In the genomic region with DNA sequence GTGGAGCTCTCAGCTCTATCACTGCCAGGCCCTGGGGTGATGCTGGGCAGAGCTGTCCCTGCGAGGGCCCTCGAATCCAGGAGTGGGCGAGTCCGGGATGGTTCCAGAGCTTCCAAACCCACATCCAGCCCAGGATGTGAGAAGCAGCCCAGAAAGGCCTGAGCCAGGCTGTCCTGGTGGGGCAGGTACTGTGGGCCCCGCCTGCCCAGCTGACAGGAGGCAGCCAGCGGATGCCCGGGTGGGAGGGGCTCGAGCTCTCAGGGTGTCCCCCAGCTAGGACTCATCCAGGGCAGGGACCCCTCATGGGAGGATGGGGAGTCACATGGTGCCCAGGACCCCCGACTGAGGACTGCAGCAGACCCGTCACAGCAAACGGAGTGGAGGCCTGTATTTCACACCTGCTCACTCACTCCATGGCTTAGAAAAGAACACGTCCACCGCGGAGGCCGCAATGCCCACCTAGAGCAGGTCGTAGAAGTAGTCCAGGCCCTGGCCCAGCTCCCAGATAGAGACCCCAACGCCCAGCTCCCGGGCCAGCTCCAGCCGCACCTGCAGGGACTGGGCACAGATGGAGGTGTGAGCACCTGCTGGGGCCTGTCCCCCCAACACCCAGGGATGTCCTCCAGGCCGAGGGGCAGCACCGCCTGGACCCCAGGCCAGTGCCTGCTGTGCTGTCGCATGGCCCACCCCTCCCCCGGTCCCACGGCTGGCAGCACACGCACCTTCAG, we compare ENCODE assay signal across 23 cellular contexts. TPM values are rescaled to one million over a fixed set of nuclear protein-coding genes. Genes with fewer than 3 reads are reported as not detected.
A peak's percentile ranks its signal among the peaks of the same experiment; 100 is the strongest.
DNase-seq lines count a peak whose midpoint lies in the region; ATAC-seq, FAIRE-seq and TF ChIP-seq lines count a peak whose summit lies in the region.
"Had no signal": no experiment of that assay in that cellular context is flagged by ENCODE, and none has a peak within 500 bp of the region (broad histone marks: within the 10 kb centered on the region; RNA-seq: fewer than 3 reads in every experiment).

No MANE protein-coding gene starts in this region.

- H3K9ac ChIP-seq in K562 (ENCODE audit: insufficient read depth in 1 of 2, low read depth in 2 of 2, low read length in 2 of 2) (no peak overlapping the region; a peak in 1 of 4 replicates), neuronal stem cell (ENCODE audit: low read depth, low read length, poor library complexity) (peak overlapping the region; percentile 77)

- CTCF ChIA-PET in HEK293 (lab: Yijun Ruan, JAX) (no interaction called here), K562 (lab: Yijun Ruan, JAX; ENCODE audit: low intra/inter-chr PET ratio) (no interaction called here)

- FAIRE-seq in K562 (lab: Jason Lieb, UNC): no peak
- FAIRE-seq: A204.1, GM19239, H54 had no signal

- no peak overlapping the region for H4K8ac ChIP-seq in neuronal stem cell (ENCODE audit: low read depth, low read length)

- H3K4ac ChIP-seq in neuronal stem cell (ENCODE audit: low read length): no peak overlapping the region

- ATAC-seq in K562: no peak
- ATAC-seq: Right ventricle myocardium inferior had no signal

- H3K36me3 ChIP-seq in HEK293 (ENCODE audit: control insufficient read depth in 2 of 2, insufficient read depth in 1 of 2, low read length in 2 of 2): peaks cover 0 to 40% of the 10 kb centered on the region in 2 experiments; a peak in 1 of 3 replicates
- H3K36me3 ChIP-seq in K562 (ENCODE audit: control insufficient read depth, insufficient read depth, low read length): peaks cover 47% of the 10 kb centered on the region
- H3K36me3 ChIP-seq in neuronal stem cell (replicated peaks in 1 of 2; ENCODE audit: control insufficient read depth in 2 of 2, insufficient read depth in 2 of 2, low read length in 2 of 2): peaks cover 6 to 31% of the 10 kb centered on the region in 2 donors
- H3K36me3 ChIP-seq in testis (ENCODE audit: low read depth, missing control alignments): no peaks in the 10 kb centered on the region
- H3K36me3 ChIP-seq: Peyer's patch had no signal

- no peaks in the 10 kb centered on the region for H3K4me1 ChIP-seq in HEK293 (ENCODE audit: control insufficient read depth, insufficient read depth, low read length)
- peaks cover 0 to 79% of the 10 kb centered on the region in 2 experiments; a peak in 2 of 5 replicates for H3K4me1 ChIP-seq in K562 (replicated peaks in 1 of 2; ENCODE audit: control insufficient read depth in 2 of 2, insufficient read depth in 2 of 2, low read length in 2 of 2)
- peaks cover 0 to 4% of the 10 kb centered on the region in 2 donors for H3K4me1 ChIP-seq in neuronal stem cell (ENCODE audit: control insufficient read depth in 2 of 2, insufficient read depth in 1 of 2, low read depth in 1 of 2, low read length in 2 of 2)
- no peaks in the 10 kb centered on the region for H3K4me1 ChIP-seq in testis
- H3K4me1 ChIP-seq: Peyer's patch had no signal

- H4K20me1 ChIP-seq in K562 (replicated peaks; ENCODE audit: control insufficient read depth, insufficient read depth, low read length): 0 out of 2 replicates have a peak, but pooled peaks cover 9% of the 10 kb centered on the region

- peak overlapping the region; percentile 61 for H2AK5ac ChIP-seq in neuronal stem cell (ENCODE audit: low read depth, low read length)

- H2BK15ac ChIP-seq in neuronal stem cell (ENCODE audit: low read length): no peak overlapping the region

- POLR2A ChIA-PET in HEK293 (lab: Yijun Ruan, JAX): interaction anchor here (0.6 kb wide), 1 partner anchor 531 kb away, joined by 3 read pairs; no protein-coding TSS in a partner anchor
- POLR2A ChIA-PET in K562 (lab: Yijun Ruan, JAX): interaction anchor here (0.6 kb wide), 2 partner anchors 23 to 119 kb away, joined by 3 read pairs; no protein-coding TSS in a partner anchor

- no peaks in the 10 kb centered on the region for H3K27me3 ChIP-seq in K562 (ENCODE audit: control insufficient read depth in 2 of 2, insufficient read depth in 2 of 2, low read length in 2 of 2)
- no peaks in the 10 kb centered on the region for H3K27me3 ChIP-seq in neuronal stem cell (ENCODE audit: control insufficient read depth in 3 of 3, insufficient read depth in 3 of 3, low read depth in 1 of 3, low read length in 3 of 3)
- no peaks in the 10 kb centered on the region for H3K27me3 ChIP-seq in testis
- H3K27me3 ChIP-seq: Peyer's patch had no signal

- H3K14ac ChIP-seq in neuronal stem cell (ENCODE audit: low read length): no peak overlapping the region

- H3K4me3 ChIP-seq in HEK293 (ENCODE audit: low read depth, low read length) (no peak overlapping the region), K562 (no peak overlapping the region), neuronal stem cell (ENCODE audit: low read length in 2 of 2) (no peak overlapping the region), testis (no peak overlapping the region)
- H3K4me3 ChIP-seq: Peyer's patch had no signal

- no peak overlapping the region for H3K4me2 ChIP-seq in K562 (ENCODE audit: insufficient read depth, low read length)
- H3K4me2 ChIP-seq in neuronal stem cell (ENCODE audit: insufficient read depth, low read length, poor library complexity, severe bottlenecking): no peak overlapping the region

- no peak for TF ChIP-seq EP300 in K562 (IDR thresholded peaks at IDR 0.05; ENCODE audit: low read length)

- no peak for TF ChIP-seq RAD21 in K562 (CRISPR knock-in tag; conservative IDR thresholded peaks at IDR 0.05 in 1 of 2, IDR thresholded peaks at IDR 0.05 in 1 of 2)

- no peak overlapping the region for H4K91ac ChIP-seq in neuronal stem cell (ENCODE audit: low read depth, low read length, poor library complexity)

- BruUV-seq in K562 (replicated peaks; lab: Mats Ljungman, UMichigan): no TSS peak

- H2AFZ ChIP-seq in K562 (ENCODE audit: low read depth, low read length) (no peak overlapping the region), neuronal stem cell (ENCODE audit: low read length) (no peak overlapping the region)

- intact Hi-C loops in K562 (cut with micrococcal nuclease) (no loop called here), testis (cut with DNase I; ENCODE audit: low total_unique reads) (no loop called here)

- H3K9me3 ChIP-seq in HEK293 (ENCODE audit: control insufficient read depth, insufficient read depth, low read depth, low read length): no peaks in the 10 kb centered on the region
- no peaks in the 10 kb centered on the region for H3K9me3 ChIP-seq in K562 (replicated peaks; ENCODE audit: control insufficient read depth, insufficient read depth, low read depth, low read length)
- no peaks in the 10 kb centered on the region for H3K9me3 ChIP-seq in neuronal stem cell (replicated peaks in 1 of 2; ENCODE audit: control insufficient read depth in 2 of 2, insufficient read depth in 1 of 2, low read depth in 1 of 2, low read length in 2 of 2)
- H3K9me3 ChIP-seq in testis: no peaks in the 10 kb centered on the region
- H3K9me3 ChIP-seq: Peyer's patch had no signal

- peak overlapping the region; percentile 90 for H2BK5ac ChIP-seq in neuronal stem cell (ENCODE audit: low read length)

- H2BK120ac ChIP-seq in neuronal stem cell (ENCODE audit: low read depth, low read length): no peak overlapping the region

- H3K9me1 ChIP-seq in K562 (ENCODE audit: control insufficient read depth, insufficient read depth, low read length): no peaks in the 10 kb centered on the region

- peaks cover 5% of the 10 kb centered on the region for H3K79me1 ChIP-seq in neuronal stem cell (ENCODE audit: low read depth, low read length)

- no peak overlapping the region for H2BK12ac ChIP-seq in neuronal stem cell (ENCODE audit: low read length)

- in situ Hi-C loops in K562 (cut with MboI): no loop called here

- no peaks in the 10 kb centered on the region for H3K79me2 ChIP-seq in K562 (ENCODE audit: control insufficient read depth, insufficient read depth, low read length)

- H3K27ac ChIP-seq in HEK293 (ENCODE audit: extremely low read depth, low read depth, low read length) (no peak overlapping the region), K562 (ENCODE audit: extremely low read depth, low read depth, low read length) (no peak overlapping the region), neuronal stem cell (replicated peaks; ENCODE audit: low read length) (no peak overlapping the region), testis (no peak overlapping the region)
- H3K27ac ChIP-seq: C4-2B, Peyer's patch had no signal

- TF ChIP-seq POLR2A in K562 (conservative IDR thresholded peaks at IDR 0.05): no peak
- TF ChIP-seq POLR2A in testis (IDR thresholded peaks at IDR 0.05): no peak

- WGBS in K562 (ENCODE audit: insufficient coverage, low coverage, missing lambda C conversion rate): 95% methylated on average over 18 of the region's 25 CpGs
- no CpG with 5 or more reads among the region's 25 CpGs for WGBS in neuronal stem cell (ENCODE audit: extremely low coverage in 2 of 2, insufficient read length in 2 of 2, insufficient replicate concordance in 1 of 2), 2 donors
- 85% methylated on average over 24 of the region's 25 CpGs; no CpG with 5 or more reads in 1 of the 2 donors for WGBS in testis, 2 donors

- peak overlapping the region; percentile 98 for H3K23ac ChIP-seq in neuronal stem cell (ENCODE audit: low read depth, low read length, poor library complexity)

- H3K18ac ChIP-seq in neuronal stem cell (ENCODE audit: low read length): no peak overlapping the region

- DNase-seq in K562 (ENCODE audit: extremely low read depth in 1 of 4, low spot score in 3 of 4): no peak
- DNase-seq in neuronal stem cell (ENCODE audit: low spot score): no peak
- DNase-seq in testis: no peak
- DNase-seq in NCI-H1417 (lab: John Stamatoyannopoulos, UW): no peak
- DNase-seq in iPS-NIHi11 (ENCODE audit: low spot score): no peak
- DNase-seq: CD8-positive, alpha-beta memory T cell; EL; GF-D8; HFFc6; KG1; NCI-H1105; NCI-H2029 treated with DMSO at 0.1 percent for 48 hours; NCI-H345; NCI-H524; NCI-H774; NK-92 treated with Interleukin-12 subunit alpha and Interleukin-12 subunit beta, amount 100 ng/mL, for 24 hours; Peyer's patch had no signal

- TF ChIP-seq CTCF in HEK293 (tag by site-specific recombination; IDR thresholded peaks at IDR 0.05) (no peak), K562 (IDR thresholded peaks at IDR 0.05 in 2 of 3, conservative IDR thresholded peaks at IDR 0.05 in 1 of 3; ENCODE audit: insufficient read depth in 2 of 3, low read depth in 1 of 3, low read length in 3 of 3) (no peak), testis (IDR thresholded peaks at IDR 0.05) (no peak)

RNA-seq across cellular contexts. Expression of gene TSPAN4, which starts 26.9 kb away (rescaled TPM):
- total RNA-seq in K562 (2011; cell fraction: chromatin; rRNA removed; ENCODE audit: low replicate concordance): 19.4 and 74.3 TPM in 2 replicates
- total RNA-seq in K562 (2011; cell fraction: nucleolus; rRNA removed): 78.6 and 92.9 TPM in 2 replicates
- 32.7 and 41.1 TPM in 2 replicates for total RNA-seq in K562 (2011; cell fraction: nucleoplasm; rRNA removed)
- total RNA-seq in K562 (2014; rRNA removed): 23.1 and 40.5 TPM in 2 replicates
- total RNA-seq in K562 (2014; rRNA removed; fragmentation: Illumina TruSeq; extraction: Trizol): 2.3 and 3.8 TPM in 2 replicates
- total RNA-seq in K562 (2015; rRNA removed; fragmentation: Illumina TruSeq; extraction: Trizol): 15.7 and 16.7 TPM in 2 replicates
- total RNA-seq in K562 (2021): 27.6 and 28.3 TPM in 2 replicates
- polyA plus RNA-seq in K562 (2011; rRNA removed): 21.5 and 42.1 TPM in 2 replicates
- polyA plus RNA-seq in K562 (2011; cell fraction: cytosol; rRNA removed): 46.2 and 103 TPM in 2 replicates
- polyA plus RNA-seq in K562 (2011; cell fraction: nucleus; rRNA removed): 108 and 187 TPM in 2 replicates
- polyA plus RNA-seq in K562 (2012): 26.1 and 35.7 TPM in 2 replicates
- 5.6 and 19.8 TPM in 2 replicates for polyA plus RNA-seq in K562 (2014; fragmentation: Illumina TruSeq; extraction: Trizol)
- 1 to 10 TPM in 1 of 2 experiments, under 1 TPM in 1; 0.07 to 2.4 TPM for polyA plus RNA-seq in K562 (2014; fragmentation: Nextera tagmentation; extraction: Ambion mirVana)
- polyA plus RNA-seq in K562 (2014; rRNA removed): 31.0 and 33.0 TPM in 2 replicates
- 6.9 and 10.4 TPM in 2 replicates for polyA minus RNA-seq in K562 (2011; rRNA and poly(A)+ RNA removed)
- polyA minus RNA-seq in K562 (2011; cell fraction: cytosol; rRNA and poly(A)+ RNA removed): 27.9 and 34.5 TPM in 2 replicates
- polyA minus RNA-seq in K562 (2011; cell fraction: nucleus; rRNA and poly(A)+ RNA removed): 18.6 and 21.2 TPM in 2 replicates
- polyA plus RNA-seq in neuronal stem cell (2013, experiment 1 of 2): 39.4 TPM
- polyA plus RNA-seq in neuronal stem cell (2013, experiment 2 of 2): 35.6 TPM
- 10 to 100 TPM; 49.1 to 87.0 TPM for total RNA-seq in testis
- polyA plus RNA-seq in testis (ENCODE audit: insufficient read depth, low read depth, low replicate concordance): 47.2 TPM

RNA-seq across cellular contexts. Expression of gene POLR2L, which starts 27.2 kb away (rescaled TPM):
- 11.3 and 43.7 TPM in 2 replicates for total RNA-seq in K562 (2011; cell fraction: chromatin; rRNA removed; ENCODE audit: low replicate concordance)
- 55.9 and 78.4 TPM in 2 replicates for total RNA-seq in K562 (2011; cell fraction: nucleolus; rRNA removed)
- total RNA-seq in K562 (2011; cell fraction: nucleoplasm; rRNA removed): 39.7 and 45.6 TPM in 2 replicates
- total RNA-seq in K562 (2014; rRNA removed) (688 and 1,043 TPM in 2 replicates), K562 (2014; rRNA removed; fragmentation: Illumina TruSeq; extraction: Trizol) (21.4 and 38.3 TPM in 2 replicates), K562 (2015; rRNA removed; fragmentation: Illumina TruSeq; extraction: Trizol) (170 and 171 TPM in 2 replicates), K562 (2021) (217 and 237 TPM in 2 replicates), testis (10 to 100 TPM; 32.9 to 48.4 TPM)
- polyA plus RNA-seq in K562 (2011; rRNA removed) (40.7 and 91.6 TPM in 2 replicates), K562 (2014; fragmentation: Illumina TruSeq; extraction: Trizol) (48.1 and 191 TPM in 2 replicates), K562 (2014; fragmentation: Nextera tagmentation; extraction: Ambion mirVana) (100 to 1,000 TPM in 1 of 2 experiments, 10 to 100 TPM in 1; 97.7 to 108 TPM), K562 (2014; rRNA removed) (350 and 635 TPM in 2 replicates), testis (ENCODE audit: insufficient read depth, low read depth, low replicate concordance) (97.3 TPM)
- polyA plus RNA-seq in K562 (2011; cell fraction: cytosol; rRNA removed): 76.1 and 201 TPM in 2 replicates
- 112 and 200 TPM in 2 replicates for polyA plus RNA-seq in K562 (2011; cell fraction: nucleus; rRNA removed)
- 226 and 569 TPM in 2 replicates for polyA plus RNA-seq in K562 (2012)
- 35.2 and 74.3 TPM in 2 replicates for polyA minus RNA-seq in K562 (2011; rRNA and poly(A)+ RNA removed)
- 127 and 132 TPM in 2 replicates for polyA minus RNA-seq in K562 (2011; cell fraction: cytosol; rRNA and poly(A)+ RNA removed)
- 29.1 and 33.3 TPM in 2 replicates for polyA minus RNA-seq in K562 (2011; cell fraction: nucleus; rRNA and poly(A)+ RNA removed)
- polyA plus RNA-seq in neuronal stem cell (2013, experiment 1 of 2): 129 TPM
- 129 TPM for polyA plus RNA-seq in neuronal stem cell (2013, experiment 2 of 2)

RNA-seq across cellular contexts. Expression of gene CD151, which starts 36.8 kb away (rescaled TPM):
- 104 and 449 TPM in 2 replicates for total RNA-seq in K562 (2011; cell fraction: chromatin; rRNA removed; ENCODE audit: low replicate concordance)
- 583 and 614 TPM in 2 replicates for total RNA-seq in K562 (2011; cell fraction: nucleolus; rRNA removed)
- 235 and 299 TPM in 2 replicates for total RNA-seq in K562 (2011; cell fraction: nucleoplasm; rRNA removed)
- total RNA-seq in K562 (2014; rRNA removed) (141 and 185 TPM in 2 replicates), K562 (2014; rRNA removed; fragmentation: Illumina TruSeq; extraction: Trizol) (40.0 and 65.9 TPM in 2 replicates), K562 (2015; rRNA removed; fragmentation: Illumina TruSeq; extraction: Trizol) (121 and 140 TPM in 2 replicates), K562 (2021) (187 and 189 TPM in 2 replicates), testis (100 to 1,000 TPM; 108 to 195 TPM)
- polyA plus RNA-seq in K562 (2011; rRNA removed) (179 and 218 TPM in 2 replicates), K562 (2014; fragmentation: Illumina TruSeq; extraction: Trizol) (95.6 and 190 TPM in 2 replicates), K562 (2014; fragmentation: Nextera tagmentation; extraction: Ambion mirVana) (1 to 10 TPM; 2.3 to 6.5 TPM), K562 (2014; rRNA removed) (187 and 238 TPM in 2 replicates), testis (ENCODE audit: insufficient read depth, low read depth, low replicate concordance) (201 TPM)
- 332 and 568 TPM in 2 replicates for polyA plus RNA-seq in K562 (2011; cell fraction: cytosol; rRNA removed)
- polyA plus RNA-seq in K562 (2011; cell fraction: nucleus; rRNA removed): 363 and 514 TPM in 2 replicates
- 181 and 228 TPM in 2 replicates for polyA plus RNA-seq in K562 (2012)
- 64.7 and 146 TPM in 2 replicates for polyA minus RNA-seq in K562 (2011; rRNA and poly(A)+ RNA removed)
- polyA minus RNA-seq in K562 (2011; cell fraction: cytosol; rRNA and poly(A)+ RNA removed): 86.1 and 96.6 TPM in 2 replicates
- polyA minus RNA-seq in K562 (2011; cell fraction: nucleus; rRNA and poly(A)+ RNA removed): 94.5 and 98.4 TPM in 2 replicates
- 74.1 TPM for polyA plus RNA-seq in neuronal stem cell (2013, experiment 1 of 2)
- 74.3 TPM for polyA plus RNA-seq in neuronal stem cell (2013, experiment 2 of 2)

RNA-seq across cellular contexts. Expression of gene CHID1, which starts 41.0 kb away (rescaled TPM):
- 131 and 294 TPM in 2 replicates for total RNA-seq in K562 (2011; cell fraction: chromatin; rRNA removed; ENCODE audit: low replicate concordance)
- total RNA-seq in K562 (2011; cell fraction: nucleolus; rRNA removed): 219 and 240 TPM in 2 replicates
- total RNA-seq in K562 (2011; cell fraction: nucleoplasm; rRNA removed): 152 and 195 TPM in 2 replicates
- total RNA-seq in K562 (2014; rRNA removed) (39.8 and 54.6 TPM in 2 replicates), K562 (2014; rRNA removed; fragmentation: Illumina TruSeq; extraction: Trizol) (14.2 and 22.4 TPM in 2 replicates), K562 (2015; rRNA removed; fragmentation: Illumina TruSeq; extraction: Trizol) (35.6 and 35.8 TPM in 2 replicates), K562 (2021) (108 and 114 TPM in 2 replicates), testis (100 to 1,000 TPM; 146 to 176 TPM)
- polyA plus RNA-seq in K562 (2011; rRNA removed) (46.0 and 56.3 TPM in 2 replicates), K562 (2014; fragmentation: Illumina TruSeq; extraction: Trizol) (67.7 and 81.6 TPM in 2 replicates), K562 (2014; fragmentation: Nextera tagmentation; extraction: Ambion mirVana) (10 to 100 TPM; 15.1 to 29.6 TPM), K562 (2014; rRNA removed) (57.8 and 70.5 TPM in 2 replicates), testis (ENCODE audit: insufficient read depth, low read depth, low replicate concordance) (134 TPM)
- 80.3 and 118 TPM in 2 replicates for polyA plus RNA-seq in K562 (2011; cell fraction: cytosol; rRNA removed)
- 57.2 and 75.5 TPM in 2 replicates for polyA plus RNA-seq in K562 (2011; cell fraction: nucleus; rRNA removed)
- polyA plus RNA-seq in K562 (2012): 82.8 and 102 TPM in 2 replicates
- polyA minus RNA-seq in K562 (2011; rRNA and poly(A)+ RNA removed): 48.8 and 59.6 TPM in 2 replicates
- 54.2 and 58.6 TPM in 2 replicates for polyA minus RNA-seq in K562 (2011; cell fraction: cytosol; rRNA and poly(A)+ RNA removed)
- 29.0 and 29.1 TPM in 2 replicates for polyA minus RNA-seq in K562 (2011; cell fraction: nucleus; rRNA and poly(A)+ RNA removed)
- polyA plus RNA-seq in neuronal stem cell (2013, experiment 1 of 2): 42.0 TPM
- 43.9 TPM for polyA plus RNA-seq in neuronal stem cell (2013, experiment 2 of 2)

RNA-seq across cellular contexts. Expression of gene CRACR2B, which starts 41.8 kb away (rescaled TPM):
- 32.8 and 134 TPM in 2 replicates for total RNA-seq in K562 (2011; cell fraction: chromatin; rRNA removed; ENCODE audit: low replicate concordance)
- total RNA-seq in K562 (2011; cell fraction: nucleolus; rRNA removed): 116 and 120 TPM in 2 replicates
- total RNA-seq in K562 (2011; cell fraction: nucleoplasm; rRNA removed): 53.6 and 58.1 TPM in 2 replicates
- total RNA-seq in K562 (2014; rRNA removed) (19.7 and 21.9 TPM in 2 replicates), K562 (2014; rRNA removed; fragmentation: Illumina TruSeq; extraction: Trizol) (0.86 and 2.3 TPM in 2 replicates), K562 (2015; rRNA removed; fragmentation: Illumina TruSeq; extraction: Trizol) (5.8 and 6.0 TPM in 2 replicates), K562 (2021) (29.0 and 35.7 TPM in 2 replicates), testis (1 to 10 TPM; 6.5 to 7.4 TPM)
- polyA plus RNA-seq in K562 (2011; rRNA removed) (5.7 and 15.1 TPM in 2 replicates), K562 (2014; fragmentation: Illumina TruSeq; extraction: Trizol) (7.2 and 13.1 TPM in 2 replicates), K562 (2014; fragmentation: Nextera tagmentation; extraction: Ambion mirVana) (under 1 TPM; 0.10 to 0.13 TPM), K562 (2014; rRNA removed) (40.7 and 51.0 TPM in 2 replicates), testis (ENCODE audit: insufficient read depth, low read depth, low replicate concordance) (4.9 TPM)
- polyA plus RNA-seq in K562 (2011; cell fraction: cytosol; rRNA removed): 5.8 and 17.5 TPM in 2 replicates
- polyA plus RNA-seq in K562 (2011; cell fraction: nucleus; rRNA removed): 229 and 325 TPM in 2 replicates
- 22.7 and 54.8 TPM in 2 replicates for polyA plus RNA-seq in K562 (2012)
- polyA minus RNA-seq in K562 (2011; rRNA and poly(A)+ RNA removed): 0.84 and 1.6 TPM in 2 replicates
- polyA minus RNA-seq in K562 (2011; cell fraction: cytosol; rRNA and poly(A)+ RNA removed): 5.2 and 6.3 TPM in 2 replicates
- polyA minus RNA-seq in K562 (2011; cell fraction: nucleus; rRNA and poly(A)+ RNA removed): 24.2 and 30.4 TPM in 2 replicates
- polyA plus RNA-seq in neuronal stem cell (2013, experiment 1 of 2): 12.4 TPM
- 11.8 TPM for polyA plus RNA-seq in neuronal stem cell (2013, experiment 2 of 2)
- polyA plus RNA-seq: CD8-positive, alpha-beta memory T cell had no signal
